Comparison of ENCODE assay signal across 2 cellular contexts in genomic region chr2:232846055-232846454, GRCh38.
TF ChIP-seq lines count a peak whose summit lies in the region.

No MANE protein-coding gene starts in this region.

TF ChIP-seq in A549, 52 proteins besides CTCF, POLR2A, EP300 and RAD21 (continued from another document):
- no peak for TF ChIP-seq CHD2 (IDR thresholded peaks at IDR 0.05; ENCODE audit: low read length, partially characterized antibody)
- no peak for TF ChIP-seq PHF8 (IDR thresholded peaks at IDR 0.05; ENCODE audit: borderline replicate concordance, low read depth)
- TF ChIP-seq HDAC2 (IDR thresholded peaks at IDR 0.05): no peak
- TF ChIP-seq HOXB13 (CRISPR knock-in tag; IDR thresholded peaks at IDR 0.05; ENCODE audit: low read depth): no peak
- TF ChIP-seq NFE2L2 (conservative IDR thresholded peaks at IDR 0.05; ENCODE audit: low read length): no peak
- TF ChIP-seq GATA3 (IDR thresholded peaks at IDR 0.05; ENCODE audit: borderline replicate concordance): no peak
- TF ChIP-seq USF2 (IDR thresholded peaks at IDR 0.05): no peak

TF ChIP-seq in HepG2, 621 proteins besides CTCF, POLR2A, EP300 and RAD21 (continued from another document):
- TF ChIP-seq, protein P1, sequence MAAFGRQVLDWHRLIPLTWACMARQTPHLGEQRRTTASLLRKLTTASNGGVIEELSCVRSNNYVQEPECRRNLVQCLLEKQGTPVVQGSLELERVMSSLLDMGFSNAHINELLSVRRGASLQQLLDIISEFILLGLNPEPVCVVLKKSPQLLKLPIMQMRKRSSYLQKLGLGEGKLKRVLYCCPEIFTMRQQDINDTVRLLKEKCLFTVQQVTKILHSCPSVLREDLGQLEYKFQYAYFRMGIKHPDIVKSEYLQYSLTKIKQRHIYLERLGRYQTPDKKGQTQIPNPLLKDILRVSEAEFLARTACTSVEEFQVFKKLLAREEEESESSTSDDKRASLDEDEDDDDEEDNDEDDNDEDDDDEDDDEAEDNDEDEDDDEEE (CRISPR knock-in tag; IDR thresholded peaks at IDR 0.05): no peak
- TF ChIP-seq HNF4A (CRISPR knock-in tag; IDR thresholded peaks at IDR 0.05) (peak; percentile 38; the same call in 1 of the 2 replicates), SNAI1 (CRISPR knock-in tag; IDR thresholded peaks at IDR 0.05; ENCODE audit: borderline replicate concordance) (no peak), IKZF1 (IDR thresholded peaks at IDR 0.05) (no peak), ZBTB1 (CRISPR knock-in tag; IDR thresholded peaks at IDR 0.05; ENCODE audit: borderline replicate concordance) (no peak), KDM3A (CRISPR knock-in tag; IDR thresholded peaks at IDR 0.05; ENCODE audit: low read depth) (no peak), SRSF9 (IDR thresholded peaks at IDR 0.05; ENCODE audit: borderline replicate concordance, insufficient read depth, low read depth, low read length, poor library complexity, severe bottlenecking) (no peak), ZNF577 (CRISPR knock-in tag; IDR thresholded peaks at IDR 0.05; ENCODE audit: borderline replicate concordance, low read depth) (no peak), MATR3 (CRISPR knock-in tag; IDR thresholded peaks at IDR 0.05) (no peak), ZKSCAN1 (IDR thresholded peaks at IDR 0.05; ENCODE audit: low read length) (no peak), PCBP2 (optimal IDR thresholded peaks at IDR 0.05; ENCODE audit: low read depth, low read length, poor library complexity, severe bottlenecking) (no peak)
- TF ChIP-seq, protein P2, sequence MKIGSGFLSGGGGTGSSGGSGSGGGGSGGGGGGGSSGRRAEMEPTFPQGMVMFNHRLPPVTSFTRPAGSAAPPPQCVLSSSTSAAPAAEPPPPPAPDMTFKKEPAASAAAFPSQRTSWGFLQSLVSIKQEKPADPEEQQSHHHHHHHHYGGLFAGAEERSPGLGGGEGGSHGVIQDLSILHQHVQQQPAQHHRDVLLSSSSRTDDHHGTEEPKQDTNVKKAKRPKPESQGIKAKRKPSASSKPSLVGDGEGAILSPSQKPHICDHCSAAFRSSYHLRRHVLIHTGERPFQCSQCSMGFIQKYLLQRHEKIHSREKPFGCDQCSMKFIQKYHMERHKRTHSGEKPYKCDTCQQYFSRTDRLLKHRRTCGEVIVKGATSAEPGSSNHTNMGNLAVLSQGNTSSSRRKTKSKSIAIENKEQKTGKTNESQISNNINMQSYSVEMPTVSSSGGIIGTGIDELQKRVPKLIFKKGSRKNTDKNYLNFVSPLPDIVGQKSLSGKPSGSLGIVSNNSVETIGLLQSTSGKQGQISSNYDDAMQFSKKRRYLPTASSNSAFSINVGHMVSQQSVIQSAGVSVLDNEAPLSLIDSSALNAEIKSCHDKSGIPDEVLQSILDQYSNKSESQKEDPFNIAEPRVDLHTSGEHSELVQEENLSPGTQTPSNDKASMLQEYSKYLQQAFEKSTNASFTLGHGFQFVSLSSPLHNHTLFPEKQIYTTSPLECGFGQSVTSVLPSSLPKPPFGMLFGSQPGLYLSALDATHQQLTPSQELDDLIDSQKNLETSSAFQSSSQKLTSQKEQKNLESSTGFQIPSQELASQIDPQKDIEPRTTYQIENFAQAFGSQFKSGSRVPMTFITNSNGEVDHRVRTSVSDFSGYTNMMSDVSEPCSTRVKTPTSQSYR (CRISPR knock-in tag; IDR thresholded peaks at IDR 0.05; ENCODE audit: borderline replicate concordance): peak; percentile 44; the same call in 1 of the 2 replicates
- TF ChIP-seq, protein P3, sequence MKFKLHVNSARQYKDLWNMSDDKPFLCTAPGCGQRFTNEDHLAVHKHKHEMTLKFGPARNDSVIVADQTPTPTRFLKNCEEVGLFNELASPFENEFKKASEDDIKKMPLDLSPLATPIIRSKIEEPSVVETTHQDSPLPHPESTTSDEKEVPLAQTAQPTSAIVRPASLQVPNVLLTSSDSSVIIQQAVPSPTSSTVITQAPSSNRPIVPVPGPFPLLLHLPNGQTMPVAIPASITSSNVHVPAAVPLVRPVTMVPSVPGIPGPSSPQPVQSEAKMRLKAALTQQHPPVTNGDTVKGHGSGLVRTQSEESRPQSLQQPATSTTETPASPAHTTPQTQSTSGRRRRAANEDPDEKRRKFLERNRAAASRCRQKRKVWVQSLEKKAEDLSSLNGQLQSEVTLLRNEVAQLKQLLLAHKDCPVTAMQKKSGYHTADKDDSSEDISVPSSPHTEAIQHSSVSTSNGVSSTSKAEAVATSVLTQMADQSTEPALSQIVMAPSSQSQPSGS (CRISPR knock-in tag; IDR thresholded peaks at IDR 0.05): peak; percentile 19; the same call in 1 of the 2 replicates
